9 cellular contexts compared by ENCODE assay signal in the genomic region with DNA sequence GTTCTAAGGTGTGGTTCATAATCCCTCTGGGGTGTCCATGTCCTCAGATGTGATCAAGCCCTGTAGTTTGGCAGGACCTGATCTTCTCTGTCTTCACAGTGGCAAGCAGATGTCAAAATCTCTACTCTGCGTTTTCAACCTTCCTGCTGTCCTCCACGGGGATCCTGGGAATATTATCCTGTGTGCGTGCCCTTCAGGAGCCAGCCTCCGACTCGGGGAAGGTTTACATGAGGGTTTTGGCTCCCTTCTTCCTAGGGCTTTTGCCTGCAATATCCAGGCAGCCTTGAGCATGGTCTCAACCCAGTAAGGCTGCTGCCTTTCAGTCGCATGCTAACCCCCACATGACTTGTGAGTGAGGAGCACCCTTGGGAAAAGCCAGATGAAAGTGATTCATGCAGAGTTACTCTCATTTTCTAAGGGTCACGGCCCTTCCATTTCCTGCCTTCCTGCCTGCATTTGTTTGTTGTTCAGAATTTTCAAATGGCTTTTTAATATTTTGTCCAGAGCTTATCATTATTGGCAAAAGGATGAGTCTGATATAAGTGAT.
DNase-seq lines count a peak whose midpoint lies in the region; ATAC-seq and TF ChIP-seq lines count a peak whose summit lies in the region.
"Had no signal": no experiment of that assay in that cellular context is flagged by ENCODE, and none has a peak within 500 bp of the region (broad histone marks: within the 10 kb centered on the region; RNA-seq: fewer than 3 reads in every experiment).

No MANE protein-coding gene starts in this region.

- no TSS peak for BruUV-seq in PC-3 (replicated peaks; lab: Mats Ljungman, UMichigan)

- no peak overlapping the region for H2AFZ ChIP-seq in PC-3 (ENCODE audit: low read length)

- H3K9me3 ChIP-seq in PC-3 (ENCODE audit: low read length), result no peaks in the 10 kb centered on the region

- CTCF ChIA-PET in PC-3 (lab: Charles Lee), result no interaction called here

- H3K36me3 ChIP-seq in PC-3 (ENCODE audit: low read depth, low read length), result 0 out of 2 replicates have a peak, but pooled peaks cover 3% of the 10 kb centered on the region

- peak overlapping the region; percentile 49 for H3K4me2 ChIP-seq in PC-3 (ENCODE audit: low read length)

- peaks cover 34 to 54% of the 10 kb centered on the region in 2 donors for H3K4me1 Mint-ChIP-seq in effector memory CD8-positive, alpha-beta T cell (ENCODE audit: low read depth in 2 of 2)

- peak overlapping the region; percentile 83 for H3K9ac ChIP-seq in PC-3 (ENCODE audit: low read length)

- peak overlapping the region; percentile 74 to 92 for H3K27ac Mint-ChIP-seq in effector memory CD8-positive, alpha-beta T cell

- ATAC-seq in PC-3 (peak; percentile 62), HG02840 (IDR thresholded peaks at IDR 0.05; ENCODE audit: low FRiP score, unreplicated experiment) (no peak)
- ATAC-seq in effector memory CD8-positive, alpha-beta T cell (replicated peaks), result no peak

- H3K4me3 ChIP-seq in PC-3 (ENCODE audit: low read length), result no peak overlapping the region

- DNase-seq in NCI-H2171 treated with DMSO at 0.1 percent for 48 hours (lab: John Stamatoyannopoulos, UW) (peak; percentile 57), NCI-H2171 (lab: John Stamatoyannopoulos, UW) (no peak), PC-3 (peak; percentile 84), non-pigmented ciliary epithelial cell (ENCODE audit: low read depth) (peak; percentile 81), activated gamma-delta T cell (lab: John Stamatoyannopoulos, UW) (no peak)
- DNase-seq in effector memory CD8-positive, alpha-beta T cell, result no peak
- no peak for DNase-seq in activated CD8-positive, alpha-beta memory T cell treated with anti-CD3 and anti-CD28 coated beads for 24 hours

- H3K4me3 Mint-ChIP-seq in effector memory CD8-positive, alpha-beta T cell, result peak overlapping the region; percentile 57 to 70

- peaks cover 58% of the 10 kb centered on the region for H3K4me1 ChIP-seq in PC-3 (ENCODE audit: insufficient read depth, low read length)

- no peaks in the 10 kb centered on the region for H3K9me2 ChIP-seq in PC-3 (replicated peaks; ENCODE audit: low read length)

- H4K20me1 ChIP-seq in PC-3 (ENCODE audit: low read length), result no peaks in the 10 kb centered on the region

- intact Hi-C loops in PC-3 (cut with micrococcal nuclease), result loop anchor here (2.0 kb wide), 1 partner anchor 67 kb away; no protein-coding TSS in a partner anchor

- H3K27me3 Mint-ChIP-seq in effector memory CD8-positive, alpha-beta T cell, result no peaks in the 10 kb centered on the region

- peak overlapping the region; percentile 95 for H3K27ac ChIP-seq in PC-3 (ENCODE audit: low read length)
- H3K27ac ChIP-seq: C4-2B had no signal

- POLR2A ChIA-PET in PC-3 (lab: Charles Lee; ENCODE audit: unreplicated experiment), result no interaction called here

- no peaks in the 10 kb centered on the region for H3K27me3 ChIP-seq in PC-3 (ENCODE audit: low read length)

- no peak for TF ChIP-seq CTCF in PC-3 (conservative IDR thresholded peaks at IDR 0.05; ENCODE audit: low read depth, low read length)

- H3F3A ChIP-seq in PC-3 (ENCODE audit: low read length, unreplicated experiment), result no peaks in the 10 kb centered on the region

- H3K36me3 Mint-ChIP-seq in effector memory CD8-positive, alpha-beta T cell (ENCODE audit: insufficient read depth), result peaks cover 13% of the 10 kb centered on the region

- H3K79me2 ChIP-seq in PC-3 (ENCODE audit: low read length), result peaks cover 42% of the 10 kb centered on the region

- H3K9me3 Mint-ChIP-seq in effector memory CD8-positive, alpha-beta T cell, result no peaks in the 10 kb centered on the region

Comparison
In these comparisons a context has a peak if more than half of its experiments do, and no peak if none do; other contexts are left out.
1. DNase-seq: peak in NCI-H2171 treated with DMSO at 0.1 percent for 48 hours (single experiment), PC-3 (single experiment) and non-pigmented ciliary epithelial cell (single experiment); none in NCI-H2171 (single experiment), effector memory CD8-positive, alpha-beta T cell (0 of 3), activated gamma-delta T cell (single experiment) and activated CD8-positive, alpha-beta memory T cell treated with anti-CD3 and anti-CD28 coated beads for 24 hours (single experiment).